10 cellular contexts compared by ENCODE assay signal in genomic region chr12:79451988-79452387, GRCh38.
DNase-seq lines count a peak whose midpoint lies in the region; ATAC-seq and TF ChIP-seq lines count a peak whose summit lies in the region.
"Had no signal": no experiment of that assay in that cellular context is flagged by ENCODE, and none has a peak within 500 bp of the region (broad histone marks: within the 10 kb centered on the region; RNA-seq: fewer than 3 reads in every experiment).

No MANE protein-coding gene starts in this region.

- H3K27ac Mint-ChIP-seq in glutamatergic neuron (ENCODE audit: unreplicated experiment) = peak overlapping the region; percentile 67
- H3K27ac Mint-ChIP-seq: activated naive CD8-positive, alpha-beta T cell treated with anti-CD3 and anti-CD28 coated beads for 36 hours; progenitor cell of endocrine pancreas had no signal

- ATAC-seq in HG03025 (IDR thresholded peaks at IDR 0.05; ENCODE audit: low FRiP score, unreplicated experiment) (no peak), GM18907 (IDR thresholded peaks at IDR 0.05; ENCODE audit: unreplicated experiment) (no peak), GM21737 (IDR thresholded peaks at IDR 0.05; ENCODE audit: unreplicated experiment) (no peak)

- H3K36me3 Mint-ChIP-seq in glutamatergic neuron (ENCODE audit: unreplicated experiment) = no peaks in the 10 kb centered on the region
- H3K36me3 Mint-ChIP-seq: activated naive CD8-positive, alpha-beta T cell treated with anti-CD3 and anti-CD28 coated beads for 36 hours had no signal

- no peak overlapping the region for H3K4me3 Mint-ChIP-seq in glutamatergic neuron (ENCODE audit: unreplicated experiment)
- H3K4me3 Mint-ChIP-seq: activated naive CD8-positive, alpha-beta T cell treated with anti-CD3 and anti-CD28 coated beads for 36 hours had no signal

- peak overlapping the region; percentile 55 for H3K4me3 ChIP-seq in adipocyte (ENCODE audit: low read length)

- peaks cover 5% of the 10 kb centered on the region for H3K9me3 Mint-ChIP-seq in glutamatergic neuron (ENCODE audit: unreplicated experiment)
- H3K9me3 Mint-ChIP-seq: activated naive CD8-positive, alpha-beta T cell treated with anti-CD3 and anti-CD28 coated beads for 36 hours had no signal

- H3K36me3 ChIP-seq in adipocyte (ENCODE audit: control insufficient read depth, insufficient read depth, low read length, severe bottlenecking) = no peaks in the 10 kb centered on the region

- peaks cover 40% of the 10 kb centered on the region for H3K4me1 ChIP-seq in adipocyte (ENCODE audit: control insufficient read depth, insufficient read depth, low read length)

- no peaks in the 10 kb centered on the region for H3K27me3 ChIP-seq in adipocyte (replicated peaks; ENCODE audit: control insufficient read depth, insufficient read depth, low read length)

- H3K27me3 Mint-ChIP-seq in glutamatergic neuron (ENCODE audit: unreplicated experiment) = no peaks in the 10 kb centered on the region
- H3K27me3 Mint-ChIP-seq: progenitor cell of endocrine pancreas had no signal

- TF ChIP-seq CTCF in glutamatergic neuron (IDR thresholded peaks at IDR 0.05; ENCODE audit: partially characterized antibody, unreplicated experiment) = no peak

- H3K4me1 Mint-ChIP-seq in glutamatergic neuron (ENCODE audit: low read depth, unreplicated experiment) = no peaks in the 10 kb centered on the region
- H3K4me1 Mint-ChIP-seq: activated naive CD8-positive, alpha-beta T cell treated with anti-CD3 and anti-CD28 coated beads for 36 hours had no signal

- DNase-seq in ELR (ENCODE audit: low read depth) (peak; percentile 97), adipocyte (ENCODE audit: low read depth) (peak; percentile 94), glutamatergic neuron (peak; percentile 22), renal cortical epithelial cell (ENCODE audit: low read depth) (peak; percentile 98)
- no peak for DNase-seq in activated naive CD4-positive, alpha-beta T cell treated with Interleukin-2 at 50 U/mL for 16 hours
- DNase-seq: activated naive CD8-positive, alpha-beta T cell treated with anti-CD3 and anti-CD28 coated beads for 36 hours had no signal

- no peaks in the 10 kb centered on the region for H3K9me3 ChIP-seq in adipocyte (ENCODE audit: control insufficient read depth, low read length)

- H3K9ac ChIP-seq in adipocyte (ENCODE audit: low read length) = peak overlapping the region; percentile 19
